In genomic region chr18:30150466-30151019, GRCh38 we compare ENCODE assay signal across 27 cellular contexts.
"Had no signal": no experiment of that assay in that cellular context is flagged by ENCODE, and none has a peak within 500 bp of the region (broad histone marks: within the 10 kb centered on the region; RNA-seq: fewer than 3 reads in every experiment).

No MANE protein-coding gene starts in this region.

- H3K27me3 Mint-ChIP-seq: naive thymus-derived CD8-positive, alpha-beta T cell; progenitor cell of endocrine pancreas; stimulated activated naive B cell treated with anti-CD40 and anti-IgM and Interleukin-4, amounts not matched to agents 10 μg/mL and 1 μg/mL and 100 μg/mL, for 72 hours had no signal

- H3K9me3 Mint-ChIP-seq: nephron progenitor cell, neural progenitor cell had no signal

- H3K4me3 ChIP-seq: hepatocyte, left lung, lower lobe of right lung, neural progenitor cell, ovary, right atrium auricular region, skin epidermis, stomach, testis, thyroid gland, transverse colon, upper lobe of left lung, vagina had no signal

- ATAC-seq: left cardiac atrium; left lung; lower lobe of right lung; naive thymus-derived CD8-positive, alpha-beta T cell; sciatic nerve; stimulated activated naive B cell treated with anti-CD40 and anti-IgM and Interleukin-4, amounts not matched to agents 10 μg/mL and 1 μg/mL and 100 μg/mL, for 72 hours; stimulated activated naive CD8-positive, alpha-beta T cell treated with anti-CD3 and anti-CD28 coated beads, Interleukin-15, Interleukin-2, amounts not matched to agents 100 U/mL and 50 U/mL, for 24 hours had no signal

- H3K79me2 ChIP-seq: hepatocyte had no signal

- H3K36me3 Mint-ChIP-seq: naive thymus-derived CD8-positive, alpha-beta T cell; neural progenitor cell; stimulated activated naive B cell treated with anti-CD40 and anti-IgM and Interleukin-4, amounts not matched to agents 10 μg/mL and 1 μg/mL and 100 μg/mL, for 72 hours had no signal

- H3K9me3 ChIP-seq: left lung, lower lobe of right lung, ovary, right atrium auricular region, stomach, testis, thyroid gland, transverse colon, upper lobe of left lung, vagina had no signal

- H3K27me3 ChIP-seq: hepatocyte, left lung, neural progenitor cell, ovary, right atrium auricular region, stomach, testis, thyroid gland, transverse colon, upper lobe of left lung, vagina had no signal

- H3K36me3 ChIP-seq: left lung, lower lobe of right lung, neural progenitor cell, ovary, right atrium auricular region, stomach, thyroid gland, transverse colon, upper lobe of left lung, vagina had no signal

- H2AFZ ChIP-seq: hepatocyte, neural progenitor cell had no signal

- DNase-seq: kidney glomerular epithelial cell; left cardiac atrium; left lung; lower lobe of right lung; mammary epithelial cell; mesenchymal stem cell; naive thymus-derived CD8-positive, alpha-beta T cell; nephron progenitor cell; ovary; stimulated activated CD4-positive, alpha-beta T cell treated with anti-CD3 and anti-CD28 coated beads, Interleukin-12 subunit alpha, Interleukin-12 subunit beta, amount 100 ng/mL, for 4 hours; stimulated activated CD4-positive, alpha-beta T cell treated with anti-CD3 and anti-CD28 coated beads, Interleukin-15, amount 100 ng/mL, for 24 hours; stimulated activated CD4-positive, alpha-beta T cell treated with anti-CD3 and anti-CD28 coated beads, Interleukin-2, amount 100 ng/mL, for 24 hours; stimulated activated CD4-positive, alpha-beta T cell treated with anti-CD3 and anti-CD28 coated beads, Interleukin-4, amount 100 ng/mL, for 1 hour; stimulated activated naive B cell treated with anti-CD40 and anti-IgM and Interleukin-4, amounts not matched to agents 10 μg/mL and 1 μg/mL and 100 μg/mL, for 72 hours; stimulated activated naive CD8-positive, alpha-beta T cell treated with anti-CD3 and anti-CD28 coated beads, Interleukin-15, Interleukin-2, amounts not matched to agents 100 U/mL and 50 U/mL, for 24 hours; stomach; testis; thyroid gland; transverse colon; upper lobe of left lung had no signal

- H3K4me1 Mint-ChIP-seq: naive thymus-derived CD8-positive, alpha-beta T cell; nephron progenitor cell; neural progenitor cell had no signal

- H3K9ac ChIP-seq: neural progenitor cell had no signal

- H3K4me2 ChIP-seq: hepatocyte, neural progenitor cell had no signal

- H3K4me1 ChIP-seq: left lung, lower lobe of right lung, neural progenitor cell, right atrium auricular region, stomach, testis, thyroid gland, transverse colon, upper lobe of left lung had no signal

- H3K27ac Mint-ChIP-seq: naive thymus-derived CD8-positive, alpha-beta T cell; nephron progenitor cell; neural progenitor cell; progenitor cell of endocrine pancreas; stimulated activated naive B cell treated with anti-CD40 and anti-IgM and Interleukin-4, amounts not matched to agents 10 μg/mL and 1 μg/mL and 100 μg/mL, for 72 hours had no signal

- H3K27ac ChIP-seq: hepatocyte, left lung, lower lobe of right lung, neural progenitor cell, ovary, right atrium auricular region, skin epidermis, stomach, testis, thyroid gland, transverse colon, upper lobe of left lung, vagina had no signal

- H3K4me3 Mint-ChIP-seq: naive thymus-derived CD8-positive, alpha-beta T cell; nephron progenitor cell; neural progenitor cell; stimulated activated naive B cell treated with anti-CD40 and anti-IgM and Interleukin-4, amounts not matched to agents 10 μg/mL and 1 μg/mL and 100 μg/mL, for 72 hours had no signal
